Comparison of ENCODE assay signal across 21 cellular contexts in the genomic region with DNA sequence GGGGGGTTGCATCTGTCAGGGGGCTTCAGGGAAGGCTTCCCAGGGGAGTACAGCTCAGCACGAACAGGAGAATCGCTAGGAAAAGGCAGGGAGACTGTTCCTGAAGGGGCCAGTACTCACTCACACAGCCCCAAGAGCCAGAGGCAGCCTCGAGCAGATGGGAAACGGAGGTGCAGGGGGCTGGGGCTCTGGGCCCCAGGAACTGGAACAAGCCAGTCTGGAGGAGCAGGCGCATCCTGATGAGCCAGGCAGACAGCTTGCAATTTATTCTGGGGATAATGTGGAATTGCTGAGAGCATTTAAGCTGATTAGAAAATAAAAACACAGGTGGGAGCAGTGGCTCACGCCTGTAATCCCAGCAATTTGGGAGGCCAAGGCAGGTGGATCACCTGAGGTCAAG. TPM values are rescaled to one million over a fixed set of nuclear protein-coding genes. Genes with fewer than 3 reads are reported as not detected.
"Had no signal": no experiment of that assay in that cellular context is flagged by ENCODE, and none has a peak within 500 bp of the region (broad histone marks: within the 10 kb centered on the region; RNA-seq: fewer than 3 reads in every experiment).

No MANE protein-coding gene starts in this region.

- H3K4me3 ChIP-seq: esophagus squamous epithelium, gastroesophageal sphincter, hepatocyte, left ventricle myocardium inferior, lower lobe of right lung, psoas muscle, right lobe of liver, tibial artery, upper lobe of left lung, uterus had no signal

- H3K4me3 Mint-ChIP-seq: effector memory CD8-positive, alpha-beta T cell; memory B cell; natural killer cell treated with Interleukin-12 subunit alpha and Interleukin-12 subunit beta and Interleukin-15 and Interleukin-18, amount 100 ng/mL, for 72 hours; stimulated activated memory B cell treated with anti-CD40 and anti-IgM and Interleukin-4, amounts not matched to agents 10 μg/mL and 1 μg/mL and 100 μg/mL, for 72 hours; stimulated activated naive CD8-positive, alpha-beta T cell treated with anti-CD3 and anti-CD28 coated beads, Interleukin-15, Interleukin-2, amounts not matched to agents 100 ng/mL and 50 ng/mL, for 24 hours had no signal

- H3K36me3 Mint-ChIP-seq: memory B cell; natural killer cell treated with Interleukin-12 subunit alpha and Interleukin-12 subunit beta and Interleukin-15 and Interleukin-18, amount 100 ng/mL, for 72 hours; stimulated activated memory B cell treated with anti-CD40 and anti-IgM and Interleukin-4, amounts not matched to agents 10 μg/mL and 1 μg/mL and 100 μg/mL, for 72 hours had no signal

- H3K9me3 Mint-ChIP-seq: effector memory CD8-positive, alpha-beta T cell; memory B cell; natural killer cell treated with Interleukin-12 subunit alpha and Interleukin-12 subunit beta and Interleukin-15 and Interleukin-18, amount 100 ng/mL, for 72 hours; stimulated activated memory B cell treated with anti-CD40 and anti-IgM and Interleukin-4, amounts not matched to agents 10 μg/mL and 1 μg/mL and 100 μg/mL, for 72 hours; stimulated activated naive CD8-positive, alpha-beta T cell treated with anti-CD3 and anti-CD28 coated beads, Interleukin-15, Interleukin-2, amounts not matched to agents 100 ng/mL and 50 ng/mL, for 24 hours had no signal

- H3K36me3 ChIP-seq: esophagus squamous epithelium, gastroesophageal sphincter, left ventricle myocardium inferior, lower lobe of right lung, right lobe of liver, tibial artery, upper lobe of left lung, uterus had no signal

- ATAC-seq: effector memory CD8-positive, alpha-beta T cell; gastroesophageal sphincter; left cardiac atrium; lower lobe of right lung; natural killer cell treated with Interleukin-12 subunit alpha and Interleukin-12 subunit beta and Interleukin-15 and Interleukin-18, amount 100 ng/mL, for 72 hours; psoas muscle; right lobe of liver; stimulated activated memory B cell treated with anti-CD40 and anti-IgM and Interleukin-4, amounts not matched to agents 10 μg/mL and 1 μg/mL and 100 μg/mL, for 72 hours had no signal

- H3K27ac ChIP-seq: esophagus squamous epithelium, gastroesophageal sphincter, hepatocyte, left ventricle myocardium inferior, lower lobe of right lung, psoas muscle, right lobe of liver, tibial artery, upper lobe of left lung, uterus had no signal

- H3K27ac Mint-ChIP-seq: effector memory CD8-positive, alpha-beta T cell; memory B cell; natural killer cell treated with Interleukin-12 subunit alpha and Interleukin-12 subunit beta and Interleukin-15 and Interleukin-18, amount 100 ng/mL, for 72 hours; stimulated activated memory B cell treated with anti-CD40 and anti-IgM and Interleukin-4, amounts not matched to agents 10 μg/mL and 1 μg/mL and 100 μg/mL, for 72 hours; stimulated activated naive CD8-positive, alpha-beta T cell treated with anti-CD3 and anti-CD28 coated beads, Interleukin-15, Interleukin-2, amounts not matched to agents 100 ng/mL and 50 ng/mL, for 24 hours had no signal

- DNase-seq: effector memory CD8-positive, alpha-beta T cell; esophagus squamous epithelium; foreskin fibroblast; kidney; left cardiac atrium; left ventricle myocardium inferior; lower lobe of right lung; midbrain; psoas muscle; retina; stimulated activated CD4-positive, alpha-beta T cell treated with anti-CD3 and anti-CD28 coated beads, Interleukin-4, amount 100 ng/mL, for 1 hour; tibial artery; upper lobe of left lung; uterus had no signal

- H3K27me3 ChIP-seq: hepatocyte, right lobe of liver, tibial artery, upper lobe of left lung, uterus had no signal

- H3K4me1 Mint-ChIP-seq: memory B cell; stimulated activated memory B cell treated with anti-CD40 and anti-IgM and Interleukin-4, amounts not matched to agents 10 μg/mL and 1 μg/mL and 100 μg/mL, for 72 hours had no signal

- H3K9me3 ChIP-seq: esophagus squamous epithelium, gastroesophageal sphincter, left ventricle myocardium inferior, lower lobe of right lung, psoas muscle, right lobe of liver, upper lobe of left lung, uterus had no signal

RNA-seq across cellular contexts. Expression of a gene that starts 40.1 kb away (rescaled TPM):
- total RNA-seq: natural killer cell treated with Interleukin-12 subunit alpha and Interleukin-12 subunit beta and Interleukin-15 and Interleukin-18, amount 100 ng/mL, for 72 hours had no signal
